Comparison of ENCODE assay signal across 9 cellular contexts in genomic region chr12:31234955-31235867, GRCh38.
A peak's percentile ranks its signal among the peaks of the same experiment; 100 is the strongest.
DNase-seq lines count a peak whose midpoint lies in the region; ATAC-seq, FAIRE-seq and TF ChIP-seq lines count a peak whose summit lies in the region.
"Had no signal": no experiment of that assay in that cellular context is flagged by ENCODE, and none has a peak within 500 bp of the region (broad histone marks: within the 10 kb centered on the region; RNA-seq: fewer than 3 reads in every experiment).

No MANE protein-coding gene starts in this region.

- POLR2A ChIA-PET in CD4-positive, alpha-beta T cell (lab: Charles Lee), result interaction anchor here (0.6 kb wide), 1 partner anchor 80 kb away, joined by 3 read pairs; no protein-coding TSS in a partner anchor

- H3K9me3 ChIP-seq in astrocyte (ENCODE audit: insufficient read depth, low read depth, low read length) (peaks cover 7% of the 10 kb centered on the region), Karpas-422 (ENCODE audit: low read length) (no peaks in the 10 kb centered on the region)
- no peaks in the 10 kb centered on the region for H3K9me3 ChIP-seq in CD4-positive, alpha-beta T cell (ENCODE audit: control insufficient read depth, low read length)

- H3K27ac Mint-ChIP-seq in astrocyte (ENCODE audit: unreplicated experiment), result no peak overlapping the region
- H3K27ac Mint-ChIP-seq in CD4-positive, alpha-beta T cell, result no peak overlapping the region

- DNase-seq in EH (ENCODE audit: low read depth), result peak; percentile 59
- peak; percentile 62 for DNase-seq in NCI-H2029 treated with DMSO at 0.1 percent for 48 hours (lab: John Stamatoyannopoulos, UW)
- peak; percentile 36 for DNase-seq in astrocyte (ENCODE audit: low read depth)
- peak; percentile 94 for DNase-seq in islet precursor cell
- peak; percentile 62 for DNase-seq in ureter (ENCODE audit: low spot score)
- DNase-seq in activated effector memory CD4-positive, alpha-beta T cell treated with Interleukin-2 at 50 U/mL for 16 hours, result no peak
- no peak for DNase-seq in CD4-positive, alpha-beta T cell
- DNase-seq in Karpas-422, result no peak

- intact Hi-C loops in CD4-positive, alpha-beta T cell (cut with DNase I, micrococcal nuclease), result no loop called here

- H3K79me2 ChIP-seq in astrocyte (ENCODE audit: insufficient read depth, low read length) (no peaks in the 10 kb centered on the region), Karpas-422 (ENCODE audit: low read length) (no peaks in the 10 kb centered on the region)

- CTCF ChIA-PET in CD4-positive, alpha-beta T cell (lab: Charles Lee), result no interaction called here

- no peak for ATAC-seq in CD4-positive, alpha-beta T cell (ENCODE audit: poor library complexity)

- H3K4me3 Mint-ChIP-seq in astrocyte (ENCODE audit: unreplicated experiment), result no peak overlapping the region
- H3K4me3 Mint-ChIP-seq in CD4-positive, alpha-beta T cell, result no peak overlapping the region

- H3K36me3 ChIP-seq in astrocyte (ENCODE audit: insufficient read depth, low read length) (no peaks in the 10 kb centered on the region), Karpas-422 (ENCODE audit: insufficient read depth, low read length) (no peaks in the 10 kb centered on the region)

- peaks cover 34% of the 10 kb centered on the region for H3K27me3 Mint-ChIP-seq in astrocyte (ENCODE audit: low read depth, unreplicated experiment)
- H3K27me3 Mint-ChIP-seq in CD4-positive, alpha-beta T cell, result peaks cover 23% of the 10 kb centered on the region

- H3K9me3 Mint-ChIP-seq in astrocyte (ENCODE audit: unreplicated experiment), result peaks cover 7% of the 10 kb centered on the region
- no peaks in the 10 kb centered on the region for H3K9me3 Mint-ChIP-seq in CD4-positive, alpha-beta T cell

- H2AFZ ChIP-seq in astrocyte (ENCODE audit: low read depth, low read length), result peak overlapping the region; percentile 47
- no peak overlapping the region for H2AFZ ChIP-seq in Karpas-422 (ENCODE audit: low read length)

- H4K20me1 ChIP-seq in astrocyte (ENCODE audit: insufficient read depth, low read length) (no peaks in the 10 kb centered on the region), Karpas-422 (ENCODE audit: insufficient read depth, low read depth, low read length) (no peaks in the 10 kb centered on the region)

- H3K4me3 ChIP-seq in astrocyte (ENCODE audit: insufficient read depth, low read depth, low read length) (no peak overlapping the region), Karpas-422 (ENCODE audit: low read length) (no peak overlapping the region)

- H3K36me3 Mint-ChIP-seq in astrocyte (ENCODE audit: low read depth, unreplicated experiment), result no peaks in the 10 kb centered on the region
- no peaks in the 10 kb centered on the region for H3K36me3 Mint-ChIP-seq in CD4-positive, alpha-beta T cell (ENCODE audit: low read depth)

- H3K4me1 Mint-ChIP-seq in astrocyte (ENCODE audit: low read depth, unreplicated experiment), result peaks cover 8% of the 10 kb centered on the region
- peaks cover 4% of the 10 kb centered on the region for H3K4me1 Mint-ChIP-seq in CD4-positive, alpha-beta T cell (ENCODE audit: low read depth)

- H3K9ac ChIP-seq in astrocyte (ENCODE audit: low read length), result no peak overlapping the region
- H3K9ac ChIP-seq in Karpas-422 (ENCODE audit: low read length), result no peak overlapping the region

- H3K27me3 ChIP-seq in astrocyte (ENCODE audit: insufficient read depth, low read length) (peaks cover 40% of the 10 kb centered on the region), Karpas-422 (ENCODE audit: low read length) (no peaks in the 10 kb centered on the region)
- peaks cover 5% of the 10 kb centered on the region for H3K27me3 ChIP-seq in CD4-positive, alpha-beta T cell (ENCODE audit: control insufficient read depth, insufficient read depth, low read length)

- H3K4me1 ChIP-seq in astrocyte (ENCODE audit: insufficient read depth, low read length) (no peaks in the 10 kb centered on the region), Karpas-422 (ENCODE audit: low read length) (no peaks in the 10 kb centered on the region)

- H3K9me2 ChIP-seq in Karpas-422 (replicated peaks; ENCODE audit: insufficient read depth, low read length), result no peaks in the 10 kb centered on the region

- peak overlapping the region; percentile 24 for H3K4me2 ChIP-seq in astrocyte (ENCODE audit: low read length)
- H3K4me2 ChIP-seq in Karpas-422 (ENCODE audit: low read depth, low read length, poor library complexity, severe bottlenecking), result no peak overlapping the region

- peak; percentile 38 for TF ChIP-seq CTCF in astrocyte (IDR thresholded peaks at IDR 0.05; ENCODE audit: insufficient read depth, low read depth, low read length)
- no peak for TF ChIP-seq CTCF in CD4-positive, alpha-beta T cell (IDR thresholded peaks at IDR 0.05)

- no peak for FAIRE-seq in astrocyte (lab: Jason Lieb, UNC)

- H3K27ac ChIP-seq in astrocyte (ENCODE audit: low read depth, low read length) (no peak overlapping the region), Karpas-422 (ENCODE audit: low read length) (no peak overlapping the region)
- H3K27ac ChIP-seq in CD4-positive, alpha-beta T cell (ENCODE audit: low read depth, low read length), result no peak overlapping the region
- H3K27ac ChIP-seq: epithelial cell of prostate had no signal

Comparison
In these comparisons a context has a peak if more than half of its experiments do, and no peak if none do; other contexts are left out.
1. DNase-seq: peak in EH (single experiment), NCI-H2029 treated with DMSO at 0.1 percent for 48 hours (single experiment), astrocyte (single experiment), islet precursor cell (single experiment) and ureter (single experiment); none in activated effector memory CD4-positive, alpha-beta T cell treated with Interleukin-2 at 50 U/mL for 16 hours (single experiment), CD4-positive, alpha-beta T cell (0 of 10) and Karpas-422 (single experiment).